1 cellular context compared by ENCODE assay signal in the genomic region with DNA sequence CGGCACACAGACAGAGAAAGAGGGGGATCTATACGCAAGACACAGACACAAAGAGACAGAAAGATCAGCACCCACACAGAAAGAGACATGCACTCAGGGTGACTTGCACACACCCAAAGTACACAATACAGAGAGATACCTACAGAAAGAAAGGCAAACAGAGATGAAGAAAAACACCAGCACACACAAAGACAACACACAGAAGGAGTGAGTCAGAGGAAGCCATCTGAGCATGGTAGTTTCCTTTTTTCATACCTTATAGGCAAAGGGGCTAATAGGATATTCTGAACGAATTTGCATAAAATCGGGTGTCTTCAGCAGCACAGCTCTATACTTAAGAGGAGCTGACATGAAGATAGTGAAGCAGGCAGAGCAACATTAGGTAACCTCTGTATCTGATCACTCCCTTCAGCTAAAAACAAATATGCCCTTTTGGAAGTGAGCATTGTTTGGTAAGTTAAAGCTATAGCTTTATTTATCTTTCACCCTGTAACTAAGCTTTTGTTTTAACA.
TF ChIP-seq lines count a peak whose summit lies in the region.

No MANE protein-coding gene starts in this region.

TF ChIP-seq in HepG2, 621 proteins besides CTCF, POLR2A, EP300 and RAD21 (continued from another document and continues in another):
- TF ChIP-seq TBX3 (IDR thresholded peaks at IDR 0.05; ENCODE audit: borderline replicate concordance) (peak; percentile 10; the same call in 1 of the 2 replicates), AGO2 (optimal IDR thresholded peaks at IDR 0.05; ENCODE audit: low read depth, low read length) (no peak), ZNF160 (CRISPR knock-in tag; IDR thresholded peaks at IDR 0.05) (no peak), ARNTL (CRISPR knock-in tag; IDR thresholded peaks at IDR 0.05) (no peak), ZNF724P (CRISPR knock-in tag; IDR thresholded peaks at IDR 0.05; ENCODE audit: borderline replicate concordance) (no peak), TBL1XR1 (IDR thresholded peaks at IDR 0.05; ENCODE audit: borderline replicate concordance, low read length, partially characterized antibody) (no peak), SETDB1 (CRISPR knock-in tag; IDR thresholded peaks at IDR 0.05; ENCODE audit: borderline replicate concordance) (no peak), PPARG (CRISPR knock-in tag; conservative IDR thresholded peaks at IDR 0.05) (no peak; the same call in 1 of the 2 replicates), ZNF761 (CRISPR knock-in tag; conservative IDR thresholded peaks at IDR 0.05) (no peak), RBAK (CRISPR knock-in tag; IDR thresholded peaks at IDR 0.05) (no peak), EHMT2 (IDR thresholded peaks at IDR 0.05; ENCODE audit: borderline replicate concordance, low read depth, low read length) (no peak), DPF2 (CRISPR knock-in tag; IDR thresholded peaks at IDR 0.05; ENCODE audit: borderline replicate concordance, low read depth) (peak; percentile 69; the same call in 1 of the 2 replicates), NCOA5 (CRISPR knock-in tag; IDR thresholded peaks at IDR 0.05) (no peak), ZNF296 (CRISPR knock-in tag; conservative IDR thresholded peaks at IDR 0.05) (no peak), HNF4A (CRISPR knock-in tag; IDR thresholded peaks at IDR 0.05) (peak; percentile 66), SIN3B (IDR thresholded peaks at IDR 0.05; ENCODE audit: low read length) (no peak), NFE2L2 (IDR thresholded peaks at IDR 0.05; ENCODE audit: low read length) (peak; percentile 32; the same call in 1 of the 2 replicates), ZNF24 (IDR thresholded peaks at IDR 0.05) (no peak), NR2F2 (IDR thresholded peaks at IDR 0.05; ENCODE audit: borderline replicate concordance, low read depth) (peak; percentile 55; the same call in 1 of the 2 replicates), ZMYM2 (CRISPR knock-in tag; IDR thresholded peaks at IDR 0.05) (no peak), PCBP2 (optimal IDR thresholded peaks at IDR 0.05; ENCODE audit: low read depth, low read length, poor library complexity, severe bottlenecking) (no peak), BHLHE40 (IDR thresholded peaks at IDR 0.05; ENCODE audit: low read length) (no peak), SATB2 (CRISPR knock-in tag; IDR thresholded peaks at IDR 0.05) (no peak), GATAD2A (CRISPR knock-in tag; IDR thresholded peaks at IDR 0.05) (peak; percentile 85), BRD4 (CRISPR knock-in tag; IDR thresholded peaks at IDR 0.05) (no peak), SRY (CRISPR knock-in tag; IDR thresholded peaks at IDR 0.05) (no peak), ZFP82 (CRISPR knock-in tag; IDR thresholded peaks at IDR 0.05; ENCODE audit: borderline replicate concordance) (no peak), ZNF430 (CRISPR knock-in tag; IDR thresholded peaks at IDR 0.05) (no peak), ZFYVE20 (CRISPR knock-in tag; IDR thresholded peaks at IDR 0.05; ENCODE audit: borderline replicate concordance, low read depth) (no peak), ZNF136 (CRISPR knock-in tag; IDR thresholded peaks at IDR 0.05; ENCODE audit: low read depth) (no peak), SNAPC2 (CRISPR knock-in tag; IDR thresholded peaks at IDR 0.05) (peak; percentile 33; the same call in 1 of the 2 replicates), ZNF709 (CRISPR knock-in tag; IDR thresholded peaks at IDR 0.05) (no peak), SPEN (CRISPR knock-in tag; IDR thresholded peaks at IDR 0.05; ENCODE audit: low read depth) (no peak)
- TF ChIP-seq, protein P1, sequence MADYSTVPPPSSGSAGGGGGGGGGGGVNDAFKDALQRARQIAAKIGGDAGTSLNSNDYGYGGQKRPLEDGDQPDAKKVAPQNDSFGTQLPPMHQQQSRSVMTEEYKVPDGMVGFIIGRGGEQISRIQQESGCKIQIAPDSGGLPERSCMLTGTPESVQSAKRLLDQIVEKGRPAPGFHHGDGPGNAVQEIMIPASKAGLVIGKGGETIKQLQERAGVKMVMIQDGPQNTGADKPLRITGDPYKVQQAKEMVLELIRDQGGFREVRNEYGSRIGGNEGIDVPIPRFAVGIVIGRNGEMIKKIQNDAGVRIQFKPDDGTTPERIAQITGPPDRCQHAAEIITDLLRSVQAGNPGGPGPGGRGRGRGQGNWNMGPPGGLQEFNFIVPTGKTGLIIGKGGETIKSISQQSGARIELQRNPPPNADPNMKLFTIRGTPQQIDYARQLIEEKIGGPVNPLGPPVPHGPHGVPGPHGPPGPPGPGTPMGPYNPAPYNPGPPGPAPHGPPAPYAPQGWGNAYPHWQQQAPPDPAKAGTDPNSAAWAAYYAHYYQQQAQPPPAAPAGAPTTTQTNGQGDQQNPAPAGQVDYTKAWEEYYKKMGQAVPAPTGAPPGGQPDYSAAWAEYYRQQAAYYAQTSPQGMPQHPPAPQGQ (CRISPR knock-in tag; IDR thresholded peaks at IDR 0.05; ENCODE audit: borderline replicate concordance), result no peak
- TF ChIP-seq, protein P2, sequence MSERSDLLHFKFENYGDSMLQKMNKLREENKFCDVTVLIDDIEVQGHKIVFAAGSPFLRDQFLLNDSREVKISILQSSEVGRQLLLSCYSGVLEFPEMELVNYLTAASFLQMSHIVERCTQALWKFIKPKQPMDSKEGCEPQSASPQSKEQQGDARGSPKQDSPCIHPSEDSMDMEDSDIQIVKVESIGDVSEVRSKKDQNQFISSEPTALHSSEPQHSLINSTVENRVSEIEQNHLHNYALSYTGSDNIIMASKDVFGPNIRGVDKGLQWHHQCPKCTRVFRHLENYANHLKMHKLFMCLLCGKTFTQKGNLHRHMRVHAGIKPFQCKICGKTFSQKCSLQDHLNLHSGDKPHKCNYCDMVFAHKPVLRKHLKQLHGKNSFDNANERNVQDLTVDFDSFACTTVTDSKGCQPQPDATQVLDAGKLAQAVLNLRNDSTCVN (CRISPR knock-in tag; IDR thresholded peaks at IDR 0.05; ENCODE audit: borderline replicate concordance), result no peak
- TF ChIP-seq, protein P3, sequence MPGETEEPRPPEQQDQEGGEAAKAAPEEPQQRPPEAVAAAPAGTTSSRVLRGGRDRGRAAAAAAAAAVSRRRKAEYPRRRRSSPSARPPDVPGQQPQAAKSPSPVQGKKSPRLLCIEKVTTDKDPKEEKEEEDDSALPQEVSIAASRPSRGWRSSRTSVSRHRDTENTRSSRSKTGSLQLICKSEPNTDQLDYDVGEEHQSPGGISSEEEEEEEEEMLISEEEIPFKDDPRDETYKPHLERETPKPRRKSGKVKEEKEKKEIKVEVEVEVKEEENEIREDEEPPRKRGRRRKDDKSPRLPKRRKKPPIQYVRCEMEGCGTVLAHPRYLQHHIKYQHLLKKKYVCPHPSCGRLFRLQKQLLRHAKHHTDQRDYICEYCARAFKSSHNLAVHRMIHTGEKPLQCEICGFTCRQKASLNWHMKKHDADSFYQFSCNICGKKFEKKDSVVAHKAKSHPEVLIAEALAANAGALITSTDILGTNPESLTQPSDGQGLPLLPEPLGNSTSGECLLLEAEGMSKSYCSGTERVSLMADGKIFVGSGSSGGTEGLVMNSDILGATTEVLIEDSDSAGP (CRISPR knock-in tag; IDR thresholded peaks at IDR 0.05; ENCODE audit: borderline replicate concordance), result no peak
- TF ChIP-seq, protein P4, sequence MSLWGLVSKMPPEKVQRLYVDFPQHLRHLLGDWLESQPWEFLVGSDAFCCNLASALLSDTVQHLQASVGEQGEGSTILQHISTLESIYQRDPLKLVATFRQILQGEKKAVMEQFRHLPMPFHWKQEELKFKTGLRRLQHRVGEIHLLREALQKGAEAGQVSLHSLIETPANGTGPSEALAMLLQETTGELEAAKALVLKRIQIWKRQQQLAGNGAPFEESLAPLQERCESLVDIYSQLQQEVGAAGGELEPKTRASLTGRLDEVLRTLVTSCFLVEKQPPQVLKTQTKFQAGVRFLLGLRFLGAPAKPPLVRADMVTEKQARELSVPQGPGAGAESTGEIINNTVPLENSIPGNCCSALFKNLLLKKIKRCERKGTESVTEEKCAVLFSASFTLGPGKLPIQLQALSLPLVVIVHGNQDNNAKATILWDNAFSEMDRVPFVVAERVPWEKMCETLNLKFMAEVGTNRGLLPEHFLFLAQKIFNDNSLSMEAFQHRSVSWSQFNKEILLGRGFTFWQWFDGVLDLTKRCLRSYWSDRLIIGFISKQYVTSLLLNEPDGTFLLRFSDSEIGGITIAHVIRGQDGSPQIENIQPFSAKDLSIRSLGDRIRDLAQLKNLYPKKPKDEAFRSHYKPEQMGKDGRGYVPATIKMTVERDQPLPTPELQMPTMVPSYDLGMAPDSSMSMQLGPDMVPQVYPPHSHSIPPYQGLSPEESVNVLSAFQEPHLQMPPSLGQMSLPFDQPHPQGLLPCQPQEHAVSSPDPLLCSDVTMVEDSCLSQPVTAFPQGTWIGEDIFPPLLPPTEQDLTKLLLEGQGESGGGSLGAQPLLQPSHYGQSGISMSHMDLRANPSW (CRISPR knock-in tag; IDR thresholded peaks at IDR 0.05; ENCODE audit: borderline replicate concordance), result no peak
- TF ChIP-seq, protein P5, sequence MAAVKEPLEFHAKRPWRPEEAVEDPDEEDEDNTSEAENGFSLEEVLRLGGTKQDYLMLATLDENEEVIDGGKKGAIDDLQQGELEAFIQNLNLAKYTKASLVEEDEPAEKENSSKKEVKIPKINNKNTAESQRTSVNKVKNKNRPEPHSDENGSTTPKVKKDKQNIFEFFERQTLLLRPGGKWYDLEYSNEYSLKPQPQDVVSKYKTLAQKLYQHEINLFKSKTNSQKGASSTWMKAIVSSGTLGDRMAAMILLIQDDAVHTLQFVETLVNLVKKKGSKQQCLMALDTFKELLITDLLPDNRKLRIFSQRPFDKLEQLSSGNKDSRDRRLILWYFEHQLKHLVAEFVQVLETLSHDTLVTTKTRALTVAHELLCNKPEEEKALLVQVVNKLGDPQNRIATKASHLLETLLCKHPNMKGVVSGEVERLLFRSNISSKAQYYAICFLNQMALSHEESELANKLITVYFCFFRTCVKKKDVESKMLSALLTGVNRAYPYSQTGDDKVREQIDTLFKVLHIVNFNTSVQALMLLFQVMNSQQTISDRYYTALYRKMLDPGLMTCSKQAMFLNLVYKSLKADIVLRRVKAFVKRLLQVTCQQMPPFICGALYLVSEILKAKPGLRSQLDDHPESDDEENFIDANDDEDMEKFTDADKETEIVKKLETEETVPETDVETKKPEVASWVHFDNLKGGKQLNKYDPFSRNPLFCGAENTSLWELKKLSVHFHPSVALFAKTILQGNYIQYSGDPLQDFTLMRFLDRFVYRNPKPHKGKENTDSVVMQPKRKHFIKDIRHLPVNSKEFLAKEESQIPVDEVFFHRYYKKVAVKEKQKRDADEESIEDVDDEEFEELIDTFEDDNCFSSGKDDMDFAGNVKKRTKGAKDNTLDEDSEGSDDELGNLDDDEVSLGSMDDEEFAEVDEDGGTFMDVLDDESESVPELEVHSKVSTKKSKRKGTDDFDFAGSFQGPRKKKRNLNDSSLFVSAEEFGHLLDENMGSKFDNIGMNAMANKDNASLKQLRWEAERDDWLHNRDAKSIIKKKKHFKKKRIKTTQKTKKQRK (IDR thresholded peaks at IDR 0.05; ENCODE audit: low read length), result no peak
- TF ChIP-seq, protein P6, sequence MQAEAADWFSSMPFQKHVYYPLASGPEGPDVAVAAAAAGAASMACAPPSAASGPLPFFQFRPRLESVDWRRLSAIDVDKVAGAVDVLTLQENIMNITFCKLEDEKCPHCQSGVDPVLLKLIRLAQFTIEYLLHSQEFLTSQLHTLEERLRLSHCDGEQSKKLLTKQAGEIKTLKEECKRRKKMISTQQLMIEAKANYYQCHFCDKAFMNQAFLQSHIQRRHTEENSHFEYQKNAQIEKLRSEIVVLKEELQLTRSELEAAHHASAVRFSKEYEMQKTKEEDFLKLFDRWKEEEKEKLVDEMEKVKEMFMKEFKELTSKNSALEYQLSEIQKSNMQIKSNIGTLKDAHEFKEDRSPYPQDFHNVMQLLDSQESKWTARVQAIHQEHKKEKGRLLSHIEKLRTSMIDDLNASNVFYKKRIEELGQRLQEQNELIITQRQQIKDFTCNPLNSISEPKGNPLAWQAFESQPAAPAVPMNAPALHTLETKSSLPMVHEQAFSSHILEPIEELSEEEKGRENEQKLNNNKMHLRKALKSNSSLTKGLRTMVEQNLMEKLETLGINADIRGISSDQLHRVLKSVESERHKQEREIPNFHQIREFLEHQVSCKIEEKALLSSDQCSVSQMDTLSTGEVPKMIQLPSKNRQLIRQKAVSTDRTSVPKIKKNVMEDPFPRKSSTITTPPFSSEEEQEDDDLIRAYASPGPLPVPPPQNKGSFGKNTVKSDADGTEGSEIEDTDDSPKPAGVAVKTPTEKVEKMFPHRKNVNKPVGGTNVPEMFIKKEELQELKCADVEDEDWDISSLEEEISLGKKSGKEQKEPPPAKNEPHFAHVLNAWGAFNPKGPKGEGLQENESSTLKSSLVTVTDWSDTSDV (CRISPR knock-in tag; IDR thresholded peaks at IDR 0.05), result no peak
- TF ChIP-seq, protein P7, sequence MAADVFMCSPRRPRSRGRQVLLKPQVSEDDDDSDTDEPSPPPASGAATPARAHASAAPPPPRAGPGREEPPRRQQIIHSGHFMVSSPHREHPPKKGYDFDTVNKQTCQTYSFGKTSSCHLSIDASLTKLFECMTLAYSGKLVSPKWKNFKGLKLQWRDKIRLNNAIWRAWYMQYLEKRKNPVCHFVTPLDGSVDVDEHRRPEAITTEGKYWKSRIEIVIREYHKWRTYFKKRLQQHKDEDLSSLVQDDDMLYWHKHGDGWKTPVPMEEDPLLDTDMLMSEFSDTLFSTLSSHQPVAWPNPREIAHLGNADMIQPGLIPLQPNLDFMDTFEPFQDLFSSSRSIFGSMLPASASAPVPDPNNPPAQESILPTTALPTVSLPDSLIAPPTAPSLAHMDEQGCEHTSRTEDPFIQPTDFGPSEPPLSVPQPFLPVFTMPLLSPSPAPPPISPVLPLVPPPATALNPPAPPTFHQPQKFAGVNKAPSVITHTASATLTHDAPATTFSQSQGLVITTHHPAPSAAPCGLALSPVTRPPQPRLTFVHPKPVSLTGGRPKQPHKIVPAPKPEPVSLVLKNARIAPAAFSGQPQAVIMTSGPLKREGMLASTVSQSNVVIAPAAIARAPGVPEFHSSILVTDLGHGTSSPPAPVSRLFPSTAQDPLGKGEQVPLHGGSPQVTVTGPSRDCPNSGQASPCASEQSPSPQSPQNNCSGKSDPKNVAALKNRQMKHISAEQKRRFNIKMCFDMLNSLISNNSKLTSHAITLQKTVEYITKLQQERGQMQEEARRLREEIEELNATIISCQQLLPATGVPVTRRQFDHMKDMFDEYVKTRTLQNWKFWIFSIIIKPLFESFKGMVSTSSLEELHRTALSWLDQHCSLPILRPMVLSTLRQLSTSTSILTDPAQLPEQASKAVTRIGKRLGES (CRISPR knock-in tag; IDR thresholded peaks at IDR 0.05; ENCODE audit: borderline replicate concordance), result no peak
- TF ChIP-seq, protein P8, sequence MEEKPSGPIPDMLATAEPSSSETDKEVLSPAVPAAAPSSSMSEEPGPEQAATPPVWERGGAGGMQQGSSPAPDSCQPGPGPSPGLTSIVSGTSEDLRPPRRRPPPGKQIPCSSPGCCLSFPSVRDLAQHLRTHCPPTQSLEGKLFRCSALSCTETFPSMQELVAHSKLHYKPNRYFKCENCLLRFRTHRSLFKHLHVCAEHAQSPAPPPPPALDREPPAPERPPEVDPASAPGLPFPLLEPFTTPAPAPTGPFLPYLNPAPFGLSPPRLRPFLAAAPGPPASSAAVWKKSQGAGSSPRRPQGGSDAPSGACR (CRISPR knock-in tag; IDR thresholded peaks at IDR 0.05), result no peak
- TF ChIP-seq, protein P9, sequence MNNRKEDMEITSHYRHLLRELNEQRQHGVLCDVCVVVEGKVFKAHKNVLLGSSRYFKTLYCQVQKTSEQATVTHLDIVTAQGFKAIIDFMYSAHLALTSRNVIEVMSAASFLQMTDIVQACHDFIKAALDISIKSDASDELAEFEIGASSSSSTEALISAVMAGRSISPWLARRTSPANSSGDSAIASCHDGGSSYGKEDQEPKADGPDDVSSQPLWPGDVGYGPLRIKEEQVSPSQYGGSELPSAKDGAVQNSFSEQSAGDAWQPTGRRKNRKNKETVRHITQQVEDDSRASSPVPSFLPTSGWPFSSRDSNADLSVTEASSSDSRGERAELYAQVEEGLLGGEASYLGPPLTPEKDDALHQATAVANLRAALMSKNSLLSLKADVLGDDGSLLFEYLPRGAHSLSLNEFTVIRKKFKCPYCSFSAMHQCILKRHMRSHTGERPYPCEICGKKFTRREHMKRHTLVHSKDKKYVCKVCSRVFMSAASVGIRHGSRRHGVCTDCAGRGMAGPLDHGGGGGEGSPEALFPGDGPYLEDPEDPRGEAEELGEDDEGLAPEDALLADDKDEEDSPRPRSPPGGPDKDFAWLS (CRISPR knock-in tag; IDR thresholded peaks at IDR 0.05; ENCODE audit: borderline replicate concordance), result no peak
